ENCODE assay signal across 31 cellular contexts in genomic region chr13:28473044-28473443, GRCh38. TPM values are rescaled to one million over a fixed set of nuclear protein-coding genes. Genes with fewer than 3 reads are reported as not detected.
"Had no signal": no experiment of that assay in that cellular context is flagged by ENCODE, and none has a peak within 500 bp of the region (broad histone marks: within the 10 kb centered on the region; RNA-seq: fewer than 3 reads in every experiment).

No MANE protein-coding gene starts in this region.

- H3K27ac ChIP-seq: brain microvascular endothelial cell, epithelial cell of prostate, esophagus squamous epithelium, gastroesophageal sphincter, heart right ventricle, VCaP had no signal

- H3K4me1 ChIP-seq: gastroesophageal sphincter had no signal

- ATAC-seq: activated CD4-positive, CD25-positive, alpha-beta regulatory T cell treated with anti-CD3 and anti-CD28 coated beads, Interleukin-2, amount 50 U/mL, for 24 hours; activated CD8-positive, alpha-beta T cell treated with anti-CD3 and anti-CD28 coated beads for 36 hours; activated T-cell treated with anti-CD3 and anti-CD28 coated beads, Interleukin-2, amount 50 U/mL, for 4 hours; activated T-helper 17 cell treated with anti-CD3 and anti-CD28 coated beads, Interleukin-2, amount 50 U/mL, for 72 hours; effector memory CD8-positive, alpha-beta T cell; gastroesophageal sphincter; heart right ventricle had no signal

- H3K9me3 ChIP-seq: esophagus squamous epithelium, gastroesophageal sphincter, heart right ventricle had no signal

- H3K36me3 ChIP-seq: brain microvascular endothelial cell, esophagus squamous epithelium, gastroesophageal sphincter had no signal

- DNase-seq: activated B cell treated with CpG ODN at 0.5 μM for 24 hours; activated CD4-positive, alpha-beta T cell treated with anti-CD3 and anti-CD28 coated beads for 48 hours; activated CD4-positive, alpha-beta T cell treated with anti-CD3 and anti-CD28 coated beads, Interleukin-2, amount 50 U/mL, for 1 hour; activated CD4-positive, alpha-beta T cell treated with anti-CD3 and anti-CD28 coated beads, Interleukin-2, amount 50 U/mL, for 48 hours; activated CD8-positive, alpha-beta memory T cell treated with anti-CD3 and anti-CD28 coated beads for 24 hours; activated CD8-positive, alpha-beta T cell treated with anti-CD3 and anti-CD28 coated beads for 36 hours; activated effector memory CD4-positive, alpha-beta T cell treated with Interleukin-2 at 50 U/mL for 16 hours; activated gamma-delta T cell treated with Interleukin-2 at 50 U/mL for 16 hours; activated naive CD4-positive, alpha-beta T cell treated with anti-CD3 and anti-CD28 coated beads, Interleukin-2, amount 50 U/mL, for 16 hours; activated naive CD4-positive, alpha-beta T cell treated with Interleukin-2 at 50 U/mL for 16 hours; activated T-cell treated with anti-CD3 and anti-CD28 coated beads, Interleukin-2, amount 50 U/mL, for 4 hours; amniotic stem cell; anterior cingulate cortex; brain microvascular endothelial cell; cortex of kidney; dermis blood vessel endothelial cell; effector CD4-positive, alpha-beta T cell; effector memory CD8-positive, alpha-beta T cell; esophagus squamous epithelium; foreskin melanocyte; heart right ventricle; T-helper 2 cell had no signal

- FAIRE-seq: astrocyte, bronchial epithelial cell, colon, endothelial cell of umbilical vein had no signal

- H3K4me3 ChIP-seq: esophagus squamous epithelium, gastroesophageal sphincter, heart right ventricle had no signal

- H3K27me3 ChIP-seq: brain microvascular endothelial cell, heart right ventricle had no signal

RNA-seq across cellular contexts. Expression of gene FLT1, which starts 21.9 kb away (rescaled TPM):
- total RNA-seq: bronchial epithelial cell had no signal
